ENCODE assay signal across 36 cellular contexts in genomic region chr3:115905871-115906270, GRCh38.
"Had no signal": no experiment of that assay in that cellular context is flagged by ENCODE, and none has a peak within 500 bp of the region (broad histone marks: within the 10 kb centered on the region; RNA-seq: fewer than 3 reads in every experiment).

No MANE protein-coding gene starts in this region.

- H3K9me3 Mint-ChIP-seq: activated naive CD4-positive, alpha-beta T cell treated with anti-CD3 and anti-CD28 coated beads for 36 hours; activated naive CD4-positive, alpha-beta T cell treated with anti-CD3 and anti-CD28 coated beads, Interleukin-2, amount 10 ng/mL, durations not matched to agents 7 days and 5 days; activated naive CD4-positive, alpha-beta T cell treated with anti-CD3 and anti-CD28 coated beads, Interleukin-2, amount 50 U/mL, for 72 hours; activated naive CD8-positive, alpha-beta T cell treated with anti-CD3 and anti-CD28 coated beads for 36 hours; activated naive CD8-positive, alpha-beta T cell treated with anti-CD3 and anti-CD28 coated beads, Interleukin-2, amount 10 ng/mL, durations not matched to agents 7 days and 5 days; activated naive CD8-positive, alpha-beta T cell treated with anti-CD3 and anti-CD28 coated beads, Interleukin-2, amount 50 U/mL, for 24 hours; activated T-cell treated with anti-CD3 and anti-CD28 coated beads, Interleukin-2, amount 50 U/mL, for 24 hours; activated T-cell treated with anti-CD3 and anti-CD28 coated beads, Interleukin-2, amount 50 U/mL, for 4 hours; activated T-helper 1 cell treated with anti-CD3 and anti-CD28 coated beads, Interleukin-12 subunit alpha, Interleukin-12 subunit beta, Interleukin-2, Interleukin-4 antibody, amounts not matched to agents 30 ng/mL and 10 ng/mL and 1 ng/mL, durations not matched to agents 14 hours and 24 hours and 36 hours; activated T-helper 17 cell treated with anti-CD3 and anti-CD28 coated beads, Interleukin-2, amount 50 U/mL, for 72 hours; activated T-helper 2 cell treated with anti-CD3 and anti-CD28 coated beads, Interferon-gamma antibody, Interleukin-2, Interleukin-4, amounts not matched to agents 10 μg/mL and 5 μg/mL and 100 μg/mL, durations not matched to agents 14 hours and 24 hours and 36 hours; central memory CD8-positive, alpha-beta T cell had no signal

- H3K9me3 ChIP-seq: adrenal gland, ascending aorta, body of pancreas, breast epithelium had no signal

- H3K4me3 ChIP-seq: adrenal gland, ascending aorta, body of pancreas, breast epithelium, cardiac muscle cell had no signal

- H3K4me1 ChIP-seq: adrenal gland, ascending aorta, body of pancreas, breast epithelium had no signal

- H3K27ac Mint-ChIP-seq: activated naive CD4-positive, alpha-beta T cell treated with anti-CD3 and anti-CD28 coated beads for 36 hours; activated naive CD4-positive, alpha-beta T cell treated with anti-CD3 and anti-CD28 coated beads, Interleukin-2, amount 10 ng/mL, durations not matched to agents 7 days and 5 days; activated naive CD4-positive, alpha-beta T cell treated with anti-CD3 and anti-CD28 coated beads, Interleukin-2, amount 50 U/mL, for 24 hours; activated naive CD4-positive, alpha-beta T cell treated with anti-CD3 and anti-CD28 coated beads, Interleukin-2, amount 50 U/mL, for 72 hours; activated naive CD8-positive, alpha-beta T cell; activated naive CD8-positive, alpha-beta T cell treated with anti-CD3 and anti-CD28 coated beads for 36 hours; activated naive CD8-positive, alpha-beta T cell treated with anti-CD3 and anti-CD28 coated beads, Interleukin-2, amount 10 ng/mL, durations not matched to agents 7 days and 5 days; activated naive CD8-positive, alpha-beta T cell treated with anti-CD3 and anti-CD28 coated beads, Interleukin-2, amount 50 U/mL, for 24 hours; activated T-cell treated with anti-CD3 and anti-CD28 coated beads, Interleukin-2, amount 50 U/mL, for 24 hours; activated T-helper 1 cell treated with anti-CD3 and anti-CD28 coated beads, Interleukin-12 subunit alpha, Interleukin-12 subunit beta, Interleukin-2, Interleukin-4 antibody, amounts not matched to agents 30 ng/mL and 10 ng/mL and 1 ng/mL, durations not matched to agents 14 hours and 24 hours and 36 hours; activated T-helper 17 cell treated with anti-CD3 and anti-CD28 coated beads, Interleukin-2, amount 50 U/mL, for 72 hours; activated T-helper 2 cell treated with anti-CD3 and anti-CD28 coated beads, Interferon-gamma antibody, Interleukin-2, Interleukin-4, amounts not matched to agents 10 μg/mL and 5 μg/mL and 100 μg/mL, durations not matched to agents 14 hours and 24 hours and 36 hours; brain had no signal

- H3K4me1 Mint-ChIP-seq: activated naive CD4-positive, alpha-beta T cell treated with anti-CD3 and anti-CD28 coated beads, Interleukin-2, amount 10 ng/mL, durations not matched to agents 7 days and 5 days; activated naive CD4-positive, alpha-beta T cell treated with anti-CD3 and anti-CD28 coated beads, Interleukin-2, amount 50 U/mL, for 24 hours; activated naive CD8-positive, alpha-beta T cell treated with anti-CD3 and anti-CD28 coated beads for 36 hours; activated naive CD8-positive, alpha-beta T cell treated with anti-CD3 and anti-CD28 coated beads, Interleukin-2, amount 10 ng/mL, durations not matched to agents 7 days and 5 days; activated naive CD8-positive, alpha-beta T cell treated with anti-CD3 and anti-CD28 coated beads, Interleukin-2, amount 50 U/mL, for 24 hours; activated T-helper 17 cell treated with anti-CD3 and anti-CD28 coated beads, Interleukin-2, amount 50 U/mL, for 72 hours; brain; central memory CD8-positive, alpha-beta T cell had no signal

- H3K27me3 Mint-ChIP-seq: activated naive CD4-positive, alpha-beta T cell treated with anti-CD3 and anti-CD28 coated beads, Interleukin-2, amount 10 ng/mL, durations not matched to agents 7 days and 5 days; activated naive CD8-positive, alpha-beta T cell treated with anti-CD3 and anti-CD28 coated beads, Interleukin-2, amount 50 U/mL, for 24 hours had no signal

- H3K4me3 Mint-ChIP-seq: activated naive CD4-positive, alpha-beta T cell treated with anti-CD3 and anti-CD28 coated beads for 36 hours; activated naive CD4-positive, alpha-beta T cell treated with anti-CD3 and anti-CD28 coated beads, Interleukin-2, amount 10 ng/mL, durations not matched to agents 7 days and 5 days; activated naive CD4-positive, alpha-beta T cell treated with anti-CD3 and anti-CD28 coated beads, Interleukin-2, amount 50 U/mL, for 24 hours; activated naive CD8-positive, alpha-beta T cell; activated naive CD8-positive, alpha-beta T cell treated with anti-CD3 and anti-CD28 coated beads for 36 hours; activated naive CD8-positive, alpha-beta T cell treated with anti-CD3 and anti-CD28 coated beads, Interleukin-2, amount 10 ng/mL, durations not matched to agents 7 days and 5 days; activated naive CD8-positive, alpha-beta T cell treated with anti-CD3 and anti-CD28 coated beads, Interleukin-2, amount 50 U/mL, for 24 hours; activated T-cell treated with anti-CD3 and anti-CD28 coated beads, Interleukin-2, amount 50 U/mL, for 24 hours; activated T-cell treated with anti-CD3 and anti-CD28 coated beads, Interleukin-2, amount 50 U/mL, for 4 hours; activated T-helper 1 cell treated with anti-CD3 and anti-CD28 coated beads, Interleukin-12 subunit alpha, Interleukin-12 subunit beta, Interleukin-2, Interleukin-4 antibody, amounts not matched to agents 30 ng/mL and 10 ng/mL and 1 ng/mL, durations not matched to agents 14 hours and 24 hours and 36 hours; activated T-helper 17 cell treated with anti-CD3 and anti-CD28 coated beads, Interleukin-2, amount 50 U/mL, for 72 hours; brain; central memory CD8-positive, alpha-beta T cell had no signal

- H3K27ac ChIP-seq: adrenal gland, ascending aorta, body of pancreas, brain microvascular endothelial cell, breast epithelium, cardiac muscle cell had no signal

- DNase-seq: activated effector memory CD4-positive, alpha-beta T cell treated with anti-CD3 and anti-CD28 coated beads, Interleukin-2, amount 50 U/mL, for 16 hours; activated effector memory CD4-positive, alpha-beta T cell treated with Interleukin-2 at 50 U/mL for 16 hours; activated gamma-delta T cell; activated gamma-delta T cell treated with Interleukin-2 at 50 U/mL for 16 hours; activated naive CD4-positive, alpha-beta T cell; activated naive CD4-positive, alpha-beta T cell treated with anti-CD3 and anti-CD28 coated beads for 36 hours; activated naive CD4-positive, alpha-beta T cell treated with anti-CD3 and anti-CD28 coated beads, Interleukin-2, amount 10 ng/mL, durations not matched to agents 7 days and 5 days; activated naive CD4-positive, alpha-beta T cell treated with anti-CD3 and anti-CD28 coated beads, Interleukin-2, amount 50 U/mL, for 16 hours; activated naive CD4-positive, alpha-beta T cell treated with Interleukin-2 at 50 U/mL for 16 hours; activated naive CD8-positive, alpha-beta T cell treated with anti-CD3 and anti-CD28 coated beads for 36 hours; activated naive CD8-positive, alpha-beta T cell treated with anti-CD3 and anti-CD28 coated beads, Interleukin-2, amount 10 ng/mL, durations not matched to agents 7 days and 5 days; activated naive CD8-positive, alpha-beta T cell treated with anti-CD3 and anti-CD28 coated beads, Interleukin-2, amount 50 U/mL, for 24 hours; activated T-cell treated with anti-CD3 and anti-CD28 coated beads for 4 hours; activated T-cell treated with anti-CD3 and anti-CD28 coated beads, Interleukin-2, amount 50 U/mL, for 1 hour; activated T-cell treated with anti-CD3 and anti-CD28 coated beads, Interleukin-2, amount 50 U/mL, for 24 hours; activated T-cell treated with anti-CD3 and anti-CD28 coated beads, Interleukin-2, amount 50 U/mL, for 4 hours; activated T-cell treated with anti-CD3 and anti-CD28 coated beads, Interleukin-2, amount 50 U/mL, for 48 hours; adrenal gland; amniotic stem cell; amygdala; anterior cingulate cortex; aorta; body of pancreas; brain microvascular endothelial cell; central memory CD4-positive, alpha-beta T cell had no signal

- H3K27me3 ChIP-seq: adrenal gland, ascending aorta, body of pancreas, brain microvascular endothelial cell, breast epithelium, cardiac muscle cell had no signal

- H3K36me3 ChIP-seq: adrenal gland, ascending aorta, brain microvascular endothelial cell, breast epithelium, cardiac muscle cell had no signal

- H3K36me3 Mint-ChIP-seq: activated naive CD4-positive, alpha-beta T cell treated with anti-CD3 and anti-CD28 coated beads, Interleukin-2, amount 10 ng/mL, durations not matched to agents 7 days and 5 days; activated naive CD4-positive, alpha-beta T cell treated with anti-CD3 and anti-CD28 coated beads, Interleukin-2, amount 50 U/mL, for 24 hours; activated naive CD4-positive, alpha-beta T cell treated with anti-CD3 and anti-CD28 coated beads, Interleukin-2, amount 50 U/mL, for 72 hours; activated naive CD8-positive, alpha-beta T cell; activated naive CD8-positive, alpha-beta T cell treated with anti-CD3 and anti-CD28 coated beads for 36 hours; activated naive CD8-positive, alpha-beta T cell treated with anti-CD3 and anti-CD28 coated beads, Interleukin-2, amount 10 ng/mL, durations not matched to agents 7 days and 5 days; brain had no signal

- ATAC-seq: activated naive CD4-positive, alpha-beta T cell treated with anti-CD3 and anti-CD28 coated beads, Interleukin-2, amount 50 U/mL, for 72 hours; activated naive CD8-positive, alpha-beta T cell treated with anti-CD3 and anti-CD28 coated beads, Interleukin-2, amount 50 U/mL, for 24 hours; activated T-cell treated with anti-CD3 and anti-CD28 coated beads, Interleukin-2, amount 50 U/mL, for 4 hours; activated T-helper 17 cell treated with anti-CD3 and anti-CD28 coated beads, Interleukin-2, amount 50 U/mL, for 72 hours; body of pancreas had no signal
